ENCODE assay signal across 8 cellular contexts in genomic region chr10:86755740-86756510, GRCh38. TPM values are rescaled to one million over a fixed set of nuclear protein-coding genes. Genes with fewer than 3 reads are reported as not detected.
A peak's percentile ranks its signal among the peaks of the same experiment; 100 is the strongest.
DNase-seq lines count a peak whose midpoint lies in the region; ATAC-seq and TF ChIP-seq lines count a peak whose summit lies in the region.

No MANE protein-coding gene starts in this region.

- ATAC-seq in HG03139 (IDR thresholded peaks at IDR 0.05; ENCODE audit: unreplicated experiment), result peak; percentile 78

- DNase-seq in AG08396 (ENCODE audit: low spot score), result peak; percentile 98
- DNase-seq in NCI-H226, result peak; percentile 84
- peak; percentile 77 for DNase-seq in activated CD4-positive, alpha-beta T cell treated with anti-CD3 and anti-CD28 coated beads for 1 hour
- DNase-seq in cerebellum (ENCODE audit: low spot score), result peak; percentile 95
- DNase-seq in kidney glomerular epithelial cell (lab: John Stamatoyannopoulos, UW), result peak; percentile 71
- DNase-seq in stimulated activated CD4-positive, alpha-beta T cell treated with anti-CD3 and anti-CD28 coated beads, Interleukin-15, amount 100 ng/mL, for 48 hours (ENCODE audit: low read depth in 2 of 2), result peak; percentile 69 to 85

- in situ Hi-C loops in GM18951 (cut with MboI; ENCODE audit: low sequenced_read_pairs, unreplicated experiment), result no loop called here

- TF ChIP-seq POLR2A in GM18951 (IDR thresholded peaks at IDR 0.05; ENCODE audit: extremely low read depth, insufficient read depth, insufficient read length), result peak; percentile 60

RNA-seq across cellular contexts. Expression of gene BMPR1A, which starts 0.5 kb away (rescaled TPM):
- total RNA-seq in cerebellum, result 51.8 TPM

Comparison
In these comparisons a context has a peak if more than half of its experiments do, and no peak if none do; other contexts are left out.
1. Peak in every context shown above with its lines: DNase-seq and ATAC-seq.